In the genomic region with DNA sequence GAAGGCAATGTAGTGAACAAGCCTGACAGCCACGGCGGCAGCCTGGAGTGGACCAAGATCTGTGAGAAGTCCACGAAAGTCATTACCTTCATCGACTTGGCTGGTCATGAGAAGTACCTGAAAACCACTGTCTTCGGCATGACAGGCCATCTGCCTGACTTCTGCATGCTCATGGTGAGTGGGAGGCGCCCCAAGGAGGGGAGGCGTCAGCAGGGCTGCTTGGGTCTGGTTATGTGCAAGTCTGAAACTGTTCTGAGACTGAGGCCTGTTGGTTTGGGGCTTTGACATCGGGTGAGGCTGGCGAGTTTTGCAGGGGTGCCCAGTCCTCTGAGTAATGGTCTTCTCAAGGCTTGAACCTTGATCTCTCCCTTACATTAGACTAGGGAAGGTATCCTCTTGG, we compare ENCODE assay signal across 19 cellular contexts. TPM values are rescaled to one million over a fixed set of nuclear protein-coding genes. Genes with fewer than 3 reads are reported as not detected.
DNase-seq lines count a peak whose midpoint lies in the region; ATAC-seq and TF ChIP-seq lines count a peak whose summit lies in the region.
"Had no signal": no experiment of that assay in that cellular context is flagged by ENCODE, and none has a peak within 500 bp of the region (broad histone marks: within the 10 kb centered on the region; RNA-seq: fewer than 3 reads in every experiment).

No MANE protein-coding gene starts in this region.

- TF ChIP-seq POLR2A in erythroblast (IDR thresholded peaks at IDR 0.05; ENCODE audit: low read length) = no peak

- peaks cover 29% of the 10 kb centered on the region for H3K4me1 Mint-ChIP-seq in activated naive CD4-positive, alpha-beta T cell treated with anti-CD3 and anti-CD28 coated beads, Interleukin-2, amount 10 ng/mL, durations not matched to agents 7 days and 5 days
- peaks cover 46% of the 10 kb centered on the region for H3K4me1 Mint-ChIP-seq in stimulated activated memory B cell treated with anti-CD40 and anti-IgM and Interleukin-4, amounts not matched to agents 10 μg/mL and 1 μg/mL and 100 μg/mL, for 72 hours

- no peaks in the 10 kb centered on the region for H3K9me3 ChIP-seq in SK-N-MC (ENCODE audit: low read depth, low read length)
- H3K9me3 ChIP-seq: colonic mucosa, Peyer's patch, prostate gland, thoracic aorta had no signal

- no peak overlapping the region for H3K9ac ChIP-seq in SK-N-MC (ENCODE audit: insufficient read length)

- no peaks in the 10 kb centered on the region for H3K27me3 Mint-ChIP-seq in activated naive CD4-positive, alpha-beta T cell treated with anti-CD3 and anti-CD28 coated beads, Interleukin-2, amount 10 ng/mL, durations not matched to agents 7 days and 5 days
- H3K27me3 Mint-ChIP-seq in stimulated activated memory B cell treated with anti-CD40 and anti-IgM and Interleukin-4, amounts not matched to agents 10 μg/mL and 1 μg/mL and 100 μg/mL, for 72 hours = no peaks in the 10 kb centered on the region

- no peak for DNase-seq in activated naive CD4-positive, alpha-beta T cell treated with anti-CD3 and anti-CD28 coated beads, Interleukin-2, amount 10 ng/mL, durations not matched to agents 7 days and 5 days
- DNase-seq in activated naive CD4-positive, alpha-beta T cell (lab: John Stamatoyannopoulos, UW) = no peak
- no peak for DNase-seq in SK-N-MC (ENCODE audit: low read depth, low spot score)
- peak; percentile 39 to 73 for DNase-seq in erythroblast (lab: John Stamatoyannopoulos, UW)
- DNase-seq in A172 (ENCODE audit: low spot score) = no peak
- DNase-seq: activated CD8-positive, alpha-beta memory T cell treated with anti-CD3 and anti-CD28 coated beads for 24 hours; brain microvascular endothelial cell; C1 segment of cervical spinal cord; colonic mucosa; NCI-H146; NCI-H2171; NCI-H524; Peyer's patch had no signal

- no peak for ATAC-seq in stimulated activated memory B cell treated with anti-CD40 and anti-IgM and Interleukin-4, amounts not matched to agents 10 μg/mL and 1 μg/mL and 100 μg/mL, for 72 hours
- ATAC-seq in GM21619 (IDR thresholded peaks at IDR 0.05; ENCODE audit: unreplicated experiment) = no peak
- no peak for ATAC-seq in GM21360 (IDR thresholded peaks at IDR 0.05; ENCODE audit: unreplicated experiment)

- H3K36me3 Mint-ChIP-seq in activated naive CD4-positive, alpha-beta T cell treated with anti-CD3 and anti-CD28 coated beads, Interleukin-2, amount 10 ng/mL, durations not matched to agents 7 days and 5 days = peaks cover 31% of the 10 kb centered on the region
- peaks cover 63% of the 10 kb centered on the region for H3K36me3 Mint-ChIP-seq in stimulated activated memory B cell treated with anti-CD40 and anti-IgM and Interleukin-4, amounts not matched to agents 10 μg/mL and 1 μg/mL and 100 μg/mL, for 72 hours

- 0 out of 2 replicates have a peak overlapping the region, but pooled peaks have one; percentile 34 for H3K27ac ChIP-seq in SK-N-MC
- H3K27ac ChIP-seq: brain microvascular endothelial cell, colonic mucosa, HL-60, Peyer's patch, prostate gland had no signal

- no peaks in the 10 kb centered on the region for H3K9me3 Mint-ChIP-seq in activated naive CD4-positive, alpha-beta T cell treated with anti-CD3 and anti-CD28 coated beads, Interleukin-2, amount 10 ng/mL, durations not matched to agents 7 days and 5 days
- no peaks in the 10 kb centered on the region for H3K9me3 Mint-ChIP-seq in stimulated activated memory B cell treated with anti-CD40 and anti-IgM and Interleukin-4, amounts not matched to agents 10 μg/mL and 1 μg/mL and 100 μg/mL, for 72 hours

- H3K27ac Mint-ChIP-seq in activated naive CD4-positive, alpha-beta T cell treated with anti-CD3 and anti-CD28 coated beads, Interleukin-2, amount 10 ng/mL, durations not matched to agents 7 days and 5 days = peak overlapping the region; percentile 60
- peak overlapping the region; percentile 17 for H3K27ac Mint-ChIP-seq in stimulated activated memory B cell treated with anti-CD40 and anti-IgM and Interleukin-4, amounts not matched to agents 10 μg/mL and 1 μg/mL and 100 μg/mL, for 72 hours

- H3K36me3 ChIP-seq in SK-N-MC (ENCODE audit: insufficient read depth, low read length) = peaks cover 44% of the 10 kb centered on the region

- no peak overlapping the region for H3K4me3 ChIP-seq in SK-N-MC
- H3K4me3 ChIP-seq: colonic mucosa, Peyer's patch, prostate gland, thoracic aorta had no signal

- CTCF ChIA-PET in activated naive CD4-positive, alpha-beta T cell treated with anti-CD3 and anti-CD28 coated beads, Interleukin-2, amount 10 ng/mL, durations not matched to agents 7 days and 5 days (lab: Charles Lee) = interaction anchor here (1.1 kb wide), 1 partner anchor 17 kb away, joined by 4 read pairs; no protein-coding TSS in a partner anchor

- no peak overlapping the region for H3K4me3 Mint-ChIP-seq in activated naive CD4-positive, alpha-beta T cell treated with anti-CD3 and anti-CD28 coated beads, Interleukin-2, amount 10 ng/mL, durations not matched to agents 7 days and 5 days
- no peak overlapping the region for H3K4me3 Mint-ChIP-seq in stimulated activated memory B cell treated with anti-CD40 and anti-IgM and Interleukin-4, amounts not matched to agents 10 μg/mL and 1 μg/mL and 100 μg/mL, for 72 hours

RNA-seq across cellular contexts. Expression of a gene that starts 11.1 kb away (rescaled TPM):
- 8.3 and 16.1 TPM in 2 replicates for total RNA-seq in A172 (2014; rRNA removed; shearing (Covaris generic))

RNA-seq across cellular contexts. Expression of a gene that starts 16.1 kb away (rescaled TPM):
- total RNA-seq in A172 (2014; rRNA removed; shearing (Covaris generic)) = 43.3 and 44.5 TPM in 2 replicates

RNA-seq across cellular contexts. Expression of a gene that starts 35.1 kb away (rescaled TPM):
- total RNA-seq in A172 (2014; rRNA removed; shearing (Covaris generic)) = 58.0 and 67.7 TPM in 2 replicates

RNA-seq across cellular contexts. Expression of a gene that starts 39.0 kb away (rescaled TPM):
- 61.3 and 77.4 TPM in 2 replicates for total RNA-seq in A172 (2014; rRNA removed; shearing (Covaris generic))

Comparison
In these comparisons a context has a peak if more than half of its experiments do, and no peak if none do; other contexts are left out.
1. DNase-seq: peak in erythroblast (2 of 2); none in activated naive CD4-positive, alpha-beta T cell treated with anti-CD3 and anti-CD28 coated beads, Interleukin-2, amount 10 ng/mL, durations not matched to agents 7 days and 5 days (single experiment), activated naive CD4-positive, alpha-beta T cell (0 of 4), SK-N-MC (single experiment) and A172 (single experiment).